ENCODE assay signal across 35 cellular contexts in genomic region chr2:96131818-96132745, GRCh38. TPM values are rescaled to one million over a fixed set of nuclear protein-coding genes. Genes with fewer than 3 reads are reported as not detected.
DNase-seq lines count a peak whose midpoint lies in the region; ATAC-seq, FAIRE-seq and TF ChIP-seq lines count a peak whose summit lies in the region.
"Had no signal": no experiment of that assay in that cellular context is flagged by ENCODE, and none has a peak within 500 bp of the region (broad histone marks: within the 10 kb centered on the region; RNA-seq: fewer than 3 reads in every experiment).

No MANE protein-coding gene starts in this region.

- no peak for ATAC-seq in HG02588 (IDR thresholded peaks at IDR 0.05; ENCODE audit: unreplicated experiment)
- no peak for ATAC-seq in GM18519 (IDR thresholded peaks at IDR 0.05; ENCODE audit: low FRiP score, unreplicated experiment)
- ATAC-seq: gastrocnemius medialis; left ventricle myocardium superior; naive thymus-derived CD4-positive, alpha-beta T cell; SK-N-SH treated with all-trans-retinoic acid at 6 μM for 48 hours; stimulated activated naive B cell treated with anti-CD40 and anti-IgM and Interleukin-4, amounts not matched to agents 10 μg/mL and 1 μg/mL and 100 μg/mL, for 72 hours had no signal

- H3K79me1 ChIP-seq in H9 (ENCODE audit: insufficient read depth, low read depth, low read length, poor library complexity, severe bottlenecking) (no peaks in the 10 kb centered on the region), H1 (ENCODE audit: low read depth, low read length) (no peaks in the 10 kb centered on the region)

- H2BK20ac ChIP-seq in H9 (ENCODE audit: low read depth, low read length, poor library complexity, severe bottlenecking) (no peak overlapping the region), H1 (ENCODE audit: low read length) (no peak overlapping the region)

- CTCF ChIA-PET in activated CD4-positive, alpha-beta memory T cell treated with anti-CD3 and anti-CD28 coated beads, Interleukin-2, amount 10 ng/mL, durations not matched to agents 7 days and 5 days (lab: Charles Lee): interaction anchor here (0.8 to 2.8 kb wide), 4 partner anchors 11 to 140 kb away, joined by 4 to 18 read pairs (median 6); partner anchors contain the start of gene ADRA2B
- CTCF ChIA-PET in H1 (lab: Charles Lee; ENCODE audit: partially characterized antibody): interaction anchor here (0.7 to 3.7 kb wide), 4 partner anchors 11 to 109 kb away, joined by 4 to 13 read pairs (median 8); no protein-coding TSS in a partner anchor

- no peak overlapping the region for H2AK5ac ChIP-seq in H9 (ENCODE audit: insufficient read length, low read length)
- H2AK5ac ChIP-seq in H1 (ENCODE audit: low read depth, low read length): 0 out of 2 replicates have a peak overlapping the region, but pooled peaks have one; percentile 39

- TF ChIP-seq EP300 in H1 (IDR thresholded peaks at IDR 0.05; ENCODE audit: borderline replicate concordance in 1 of 2, low read depth in 2 of 2, low read length in 2 of 2): no peak

- no peaks in the 10 kb centered on the region for H4K20me1 ChIP-seq in H9 (ENCODE audit: control insufficient read depth, insufficient read depth, insufficient read length)
- H4K20me1 ChIP-seq in H1 (replicated peaks in 1 of 2; ENCODE audit: control insufficient read depth in 1 of 2, insufficient read depth in 2 of 2, low read length in 2 of 2): peaks cover 0 to 2% of the 10 kb centered on the region in 2 experiments
- H4K20me1 ChIP-seq: BLaER1 had no signal

- no peak for DNase-seq in activated T-cell treated with anti-CD3 and anti-CD28 coated beads, Interleukin-2, amount 50 U/mL, for 24 hours
- no peak for DNase-seq in activated T-cell treated with anti-CD3 and anti-CD28 coated beads, Interleukin-2, amount 50 U/mL, for 1 hour
- DNase-seq in H9: no peak
- no peak for DNase-seq in activated CD4-positive, alpha-beta memory T cell treated with anti-CD3 and anti-CD28 coated beads, Interleukin-2, amount 10 ng/mL, durations not matched to agents 7 days and 5 days
- DNase-seq in H1 (ENCODE audit: low read depth in 1 of 2, low spot score in 2 of 2): no peak
- no peak for DNase-seq in NCI-H1105 (lab: John Stamatoyannopoulos, UW)
- DNase-seq: ACHN; activated CD4-positive, CD25-positive, alpha-beta regulatory T cell; anterior cingulate cortex; cortex of kidney; endodermal cell; gastrocnemius medialis; islet precursor cell; left ventricle myocardium superior; naive thymus-derived CD4-positive, alpha-beta T cell; NCI-H1417 treated with DMSO at 0.1 percent for 48 hours; NCI-H2081 treated with DMSO at 0.1 percent for 48 hours; NCI-H345; NCI-H748 treated with DMSO at 0.1 percent for 48 hours; ovary; retina; spleen; stimulated activated naive B cell treated with anti-CD40 and anti-IgM and Interleukin-4, amounts not matched to agents 10 μg/mL and 1 μg/mL and 100 μg/mL, for 72 hours had no signal

- H4K8ac ChIP-seq in H9 (replicated peaks; ENCODE audit: insufficient read length, low read depth, low read length) (no peak overlapping the region), H1 (ENCODE audit: extremely low read depth, insufficient read depth, low read length) (no peak overlapping the region; the same call in 1 of the 2 replicates)

- TF ChIP-seq CTCF in H9 (conservative IDR thresholded peaks at IDR 0.05): no peak
- no peak for TF ChIP-seq CTCF in H1 (IDR thresholded peaks at IDR 0.05; ENCODE audit: control extremely low read depth in 1 of 3, insufficient read depth in 1 of 3, low read depth in 1 of 3, low read length in 3 of 3)

- WGBS in H9 (ENCODE audit: extremely low coverage, insufficient read length, low lambda C conversion rate): no CpG with 5 or more reads among the region's 26 CpGs
- WGBS in H1 (ENCODE audit: extremely low coverage in 1 of 2, insufficient coverage in 1 of 2, insufficient read length in 1 of 2, insufficient replicate concordance in 2 of 2, low coverage in 1 of 2, low lambda C conversion rate in 2 of 2, missing lambda C conversion rate in 1 of 2), 2 experiments: 83% methylated on average over 25 of the region's 26 CpGs; no CpG with 5 or more reads in 1 of the 2 experiments

- H3K14ac ChIP-seq in H9 (ENCODE audit: insufficient read depth, low read length) (peak overlapping the region; percentile 46; the same call in 1 of the 2 replicates), H1 (ENCODE audit: insufficient read length) (no peak overlapping the region)

- H4K5ac ChIP-seq in H9 (ENCODE audit: insufficient read length, low read depth, low read length): no peak overlapping the region
- H4K5ac ChIP-seq in H1 (ENCODE audit: insufficient read length, low read depth, low read length): no peak overlapping the region

- H3K9me3 ChIP-seq in H9 (ENCODE audit: control insufficient read depth, low read depth, low read length) (no peaks in the 10 kb centered on the region), H1 (ENCODE audit: insufficient read depth in 2 of 2, low read depth in 1 of 2, low read length in 1 of 2) (no peaks in the 10 kb centered on the region)
- H3K9me3 ChIP-seq: BLaER1, esophagus muscularis mucosa, gastrocnemius medialis, ovary, spleen, thoracic aorta, vagina had no signal

- H3K27ac ChIP-seq in H9 (ENCODE audit: insufficient read length, low read depth, low read length): no peak overlapping the region
- no peak overlapping the region for H3K27ac ChIP-seq in H1 (ENCODE audit: low read depth, low read length)
- H3K27ac ChIP-seq: BLaER1, esophagus muscularis mucosa, gastrocnemius medialis, HL-60, ovary, RWPE1, thoracic aorta, vagina had no signal

- H3K4me2 ChIP-seq in H9 (ENCODE audit: insufficient read depth, insufficient read length, low read length) (no peak overlapping the region), H1 (ENCODE audit: insufficient read depth in 1 of 2, low read depth in 2 of 2, low read length in 2 of 2) (no peak overlapping the region)
- H3K4me2 ChIP-seq: BLaER1 had no signal

- TF ChIP-seq RAD21 in H1 (IDR thresholded peaks at IDR 0.05 in 1 of 2, conservative IDR thresholded peaks at IDR 0.05 in 1 of 2; ENCODE audit: low read depth in 2 of 2, low read length in 2 of 2): no peak

- H2BK5ac ChIP-seq in H9 (ENCODE audit: insufficient read length, low read length): no peak overlapping the region
- H2BK5ac ChIP-seq in H1 (ENCODE audit: low read depth, low read length): no peak overlapping the region; the same call in 1 of the 2 replicates

- no peak overlapping the region for H2BK15ac ChIP-seq in H9 (ENCODE audit: low read depth, low read length)
- 0 out of 2 replicates have a peak overlapping the region, but pooled peaks have one; percentile 46 for H2BK15ac ChIP-seq in H1 (ENCODE audit: low read length)

- H3K27me3 ChIP-seq in H9 (ENCODE audit: insufficient read depth, low read length): no peaks in the 10 kb centered on the region
- H3K27me3 ChIP-seq in H1 (replicated peaks in 1 of 4; ENCODE audit: control insufficient read depth in 3 of 4, extremely low read depth in 1 of 4, insufficient read depth in 3 of 4, low read length in 3 of 4): no peaks in the 10 kb centered on the region; a peak in 1 of 7 replicates
- H3K27me3 ChIP-seq: BLaER1, gastrocnemius medialis, ovary, spleen, vagina had no signal

- H3K4me1 ChIP-seq in H9 (ENCODE audit: insufficient read depth, low read length) (no peaks in the 10 kb centered on the region), H1 (replicated peaks in 1 of 4; ENCODE audit: control insufficient read depth in 3 of 4, insufficient read depth in 4 of 4, low read length in 3 of 4) (no peaks in the 10 kb centered on the region)
- H3K4me1 ChIP-seq: esophagus muscularis mucosa, gastrocnemius medialis, spleen, vagina had no signal

- H3T11ph ChIP-seq in H9 (ENCODE audit: low read length): no peak overlapping the region

- H3K9ac ChIP-seq in H9 (ENCODE audit: extremely low read depth, insufficient read length, low read length): no peak overlapping the region
- no peak overlapping the region for H3K9ac ChIP-seq in H1 (replicated peaks in 1 of 4; ENCODE audit: extremely low read depth in 1 of 4, low read depth in 3 of 4, low read length in 3 of 4)
- H3K9ac ChIP-seq: BLaER1 had no signal

- H3K36me3 Mint-ChIP-seq in activated T-cell treated with anti-CD3 and anti-CD28 coated beads, Interleukin-2, amount 50 U/mL, for 24 hours (ENCODE audit: low read depth): peaks cover 30% of the 10 kb centered on the region
- no peaks in the 10 kb centered on the region for H3K36me3 Mint-ChIP-seq in H9 (ENCODE audit: insufficient read depth in 1 of 3, low read depth in 3 of 3)
- no peaks in the 10 kb centered on the region for H3K36me3 Mint-ChIP-seq in activated CD4-positive, alpha-beta memory T cell treated with anti-CD3 and anti-CD28 coated beads, Interleukin-2, amount 10 ng/mL, durations not matched to agents 7 days and 5 days (ENCODE audit: low read depth)
- H3K36me3 Mint-ChIP-seq: mesothelial cell of epicardium had no signal

- no peak overlapping the region for H3K56ac ChIP-seq in H9 (ENCODE audit: insufficient read length, low read depth, low read length)
- H3K56ac ChIP-seq in H1 (replicated peaks; ENCODE audit: insufficient read length, low read depth, low read length): no peak overlapping the region

- H3K4me1 Mint-ChIP-seq in activated T-cell treated with anti-CD3 and anti-CD28 coated beads, Interleukin-2, amount 50 U/mL, for 24 hours (ENCODE audit: low read depth): peaks cover 27% of the 10 kb centered on the region
- H3K4me1 Mint-ChIP-seq in H9: no peaks in the 10 kb centered on the region
- peaks cover 26% of the 10 kb centered on the region for H3K4me1 Mint-ChIP-seq in activated CD4-positive, alpha-beta memory T cell treated with anti-CD3 and anti-CD28 coated beads, Interleukin-2, amount 10 ng/mL, durations not matched to agents 7 days and 5 days
- H3K4me1 Mint-ChIP-seq: endodermal cell; mesothelial cell of epicardium; stimulated activated naive B cell treated with anti-CD40 and anti-IgM and Interleukin-4, amounts not matched to agents 10 μg/mL and 1 μg/mL and 100 μg/mL, for 72 hours had no signal

- POLR2A ChIA-PET in activated CD4-positive, alpha-beta memory T cell treated with anti-CD3 and anti-CD28 coated beads, Interleukin-2, amount 10 ng/mL, durations not matched to agents 7 days and 5 days (lab: Charles Lee): interaction anchor here (1.4 to 1.9 kb wide), 3 partner anchors 11 to 76 kb away, joined by 4 read pairs; partner anchors contain the start of gene STARD7
- POLR2A ChIA-PET in H1 (lab: Charles Lee; ENCODE audit: partially characterized antibody): interaction anchor here (1.0 kb wide), 1 partner anchor 11 kb away, joined by 3 read pairs; no protein-coding TSS in a partner anchor

- H3K4ac ChIP-seq in H9 (ENCODE audit: low read depth, low read length) (no peak overlapping the region), H1 (replicated peaks; ENCODE audit: insufficient read length, low read depth, low read length) (no peak overlapping the region)

- no peak for TF ChIP-seq POLR2A in H1 (IDR thresholded peaks at IDR 0.05; ENCODE audit: control extremely low read depth in 1 of 2, low read depth in 2 of 2, low read length in 2 of 2)

- no peaks in the 10 kb centered on the region for H3K9me3 Mint-ChIP-seq in activated T-cell treated with anti-CD3 and anti-CD28 coated beads, Interleukin-2, amount 50 U/mL, for 24 hours
- no peaks in the 10 kb centered on the region for H3K9me3 Mint-ChIP-seq in H9
- no peaks in the 10 kb centered on the region for H3K9me3 Mint-ChIP-seq in activated CD4-positive, alpha-beta memory T cell treated with anti-CD3 and anti-CD28 coated beads, Interleukin-2, amount 10 ng/mL, durations not matched to agents 7 days and 5 days
- H3K9me3 Mint-ChIP-seq: endodermal cell; mesothelial cell of epicardium; naive thymus-derived CD4-positive, alpha-beta T cell; stimulated activated naive B cell treated with anti-CD40 and anti-IgM and Interleukin-4, amounts not matched to agents 10 μg/mL and 1 μg/mL and 100 μg/mL, for 72 hours had no signal

- no peaks in the 10 kb centered on the region for H3K79me2 ChIP-seq in H9 (ENCODE audit: insufficient read depth, low read length)
- H3K79me2 ChIP-seq in H1 (ENCODE audit: control insufficient read depth in 1 of 2, insufficient read depth in 2 of 2, low read length in 2 of 2): no peaks in the 10 kb centered on the region

- FAIRE-seq in H1 (lab: Jason Lieb, UNC): no peak
- FAIRE-seq: H54 had no signal

- H3K23me2 ChIP-seq in H9 (ENCODE audit: insufficient read length, low read depth, low read length, poor library complexity, severe bottlenecking) (no peaks in the 10 kb centered on the region), H1 (ENCODE audit: low read depth, low read length) (no peaks in the 10 kb centered on the region)

- H4K91ac ChIP-seq in H9 (ENCODE audit: insufficient read length, low read depth, low read length) (no peak overlapping the region), H1 (replicated peaks; ENCODE audit: insufficient read length, low read length) (no peak overlapping the region)

- no peak overlapping the region for H2BK12ac ChIP-seq in H9 (ENCODE audit: insufficient read length, low read depth, low read length)
- 0 out of 2 replicates have a peak overlapping the region, but pooled peaks have one; percentile 9 for H2BK12ac ChIP-seq in H1 (ENCODE audit: low read depth, low read length)

- peak overlapping the region; percentile 86 for H3K27ac Mint-ChIP-seq in activated T-cell treated with anti-CD3 and anti-CD28 coated beads, Interleukin-2, amount 50 U/mL, for 24 hours
- H3K27ac Mint-ChIP-seq in H9: peak overlapping the region in 1 of 3 experiments; percentile 68; a peak in 1 of 7 replicates
- peak overlapping the region; percentile 33 for H3K27ac Mint-ChIP-seq in activated CD4-positive, alpha-beta memory T cell treated with anti-CD3 and anti-CD28 coated beads, Interleukin-2, amount 10 ng/mL, durations not matched to agents 7 days and 5 days
- H3K27ac Mint-ChIP-seq: endodermal cell; mesothelial cell of epicardium; stimulated activated naive B cell treated with anti-CD40 and anti-IgM and Interleukin-4, amounts not matched to agents 10 μg/mL and 1 μg/mL and 100 μg/mL, for 72 hours had no signal

- H3K36me3 ChIP-seq in H1 (ENCODE audit: control insufficient read depth in 2 of 4, insufficient read depth in 4 of 4, low read length in 3 of 4): no peaks in the 10 kb centered on the region
- H3K36me3 ChIP-seq: BLaER1, esophagus muscularis mucosa, gastrocnemius medialis, ovary, thoracic aorta, vagina had no signal

- H2BK120ac ChIP-seq in H9 (ENCODE audit: low read depth, low read length, poor library complexity, severe bottlenecking) (no peak overlapping the region), H1 (replicated peaks; ENCODE audit: low read depth, low read length) (no peak overlapping the region)

- H3K4me3 ChIP-seq in H1 (ENCODE audit: extremely low read depth in 1 of 4, insufficient read depth in 2 of 4, low read depth in 3 of 4, low read length in 4 of 4): no peak overlapping the region
- H3K4me3 ChIP-seq: BLaER1, esophagus muscularis mucosa, gastrocnemius medialis, ovary, spleen, thoracic aorta, vagina had no signal

- H2AFZ ChIP-seq in H9 (ENCODE audit: low read length): no peak overlapping the region
- no peak overlapping the region; the same call in 1 of the 2 replicates for H2AFZ ChIP-seq in H1 (ENCODE audit: low read length)

- H3K23ac ChIP-seq in H9 (ENCODE audit: insufficient read length, low read depth, low read length): no peak overlapping the region
- H3K23ac ChIP-seq in H1 (ENCODE audit: insufficient read length): no peak overlapping the region

- H3K18ac ChIP-seq in H9 (ENCODE audit: insufficient read length, low read depth, low read length) (no peak overlapping the region), H1 (ENCODE audit: extremely low read depth, low read length) (no peak overlapping the region)

- H3K4me3 Mint-ChIP-seq in activated T-cell treated with anti-CD3 and anti-CD28 coated beads, Interleukin-2, amount 50 U/mL, for 24 hours: peak overlapping the region; percentile 37
- H3K4me3 Mint-ChIP-seq in H9: no peak overlapping the region
- H3K4me3 Mint-ChIP-seq in activated CD4-positive, alpha-beta memory T cell treated with anti-CD3 and anti-CD28 coated beads, Interleukin-2, amount 10 ng/mL, durations not matched to agents 7 days and 5 days: no peak overlapping the region
- H3K4me3 Mint-ChIP-seq: endodermal cell; mesothelial cell of epicardium; stimulated activated naive B cell treated with anti-CD40 and anti-IgM and Interleukin-4, amounts not matched to agents 10 μg/mL and 1 μg/mL and 100 μg/mL, for 72 hours had no signal

- no peaks in the 10 kb centered on the region for H3K27me3 Mint-ChIP-seq in activated T-cell treated with anti-CD3 and anti-CD28 coated beads, Interleukin-2, amount 50 U/mL, for 24 hours
- peaks cover 25% of the 10 kb centered on the region for H3K27me3 Mint-ChIP-seq in H9 (ENCODE audit: low read depth)
- H3K27me3 Mint-ChIP-seq in activated CD4-positive, alpha-beta memory T cell treated with anti-CD3 and anti-CD28 coated beads, Interleukin-2, amount 10 ng/mL, durations not matched to agents 7 days and 5 days: no peaks in the 10 kb centered on the region
- H3K27me3 Mint-ChIP-seq: naive thymus-derived CD4-positive, alpha-beta T cell; stimulated activated naive B cell treated with anti-CD40 and anti-IgM and Interleukin-4, amounts not matched to agents 10 μg/mL and 1 μg/mL and 100 μg/mL, for 72 hours had no signal

RNA-seq across cellular contexts. Expression of gene ASTL, which starts 6.2 kb away (rescaled TPM):
- total RNA-seq in H9 (2021): 0.72 and 0.81 TPM in 2 replicates
- under 1 TPM; 0.25 to 0.53 TPM for total RNA-seq in activated CD4-positive, alpha-beta memory T cell treated with anti-CD3 and anti-CD28 coated beads, Interleukin-2, amount 10 ng/mL, durations not matched to agents 7 days and 5 days
- total RNA-seq in H1 (2021; fragmentation: NEBNext Ultra II Directional; extraction: Animal tissue kit (Norgen Biotek cat#: 25700)): 0.60 and 0.75 TPM in 2 replicates
- 1.4 and 2.2 TPM in 2 replicates for polyA plus RNA-seq in H1 (2011; rRNA removed)
- polyA plus RNA-seq in H1 (2011; cell fraction: cytosol; rRNA removed): 1.4 TPM
- polyA plus RNA-seq in H1 (2011; cell fraction: nucleus; rRNA removed): 2.5 TPM
- 0.28 to 1.2 TPM (median 0.73 TPM) in 4 replicates for polyA plus RNA-seq in H1 (2012, experiment 1 of 2)
- 0.54 TPM for polyA plus RNA-seq in H1 (2012, experiment 2 of 2)
- polyA plus RNA-seq in H1 (2013, experiment 1 of 2): 0.67 TPM
- polyA plus RNA-seq in H1 (2013, experiment 2 of 2): 0.46 TPM
- 1.2 and 1.6 TPM in 2 replicates for polyA minus RNA-seq in H1 (2011; rRNA and poly(A)+ RNA removed)
- 1.8 TPM for polyA minus RNA-seq in H1 (2011; cell fraction: cytosol; rRNA and poly(A)+ RNA removed)
- 1.8 TPM for polyA minus RNA-seq in H1 (2011; cell fraction: nucleus; rRNA and poly(A)+ RNA removed)
- total RNA-seq: endodermal cell, esophagus muscularis mucosa, gastrocnemius medialis, left ventricle myocardium superior, thoracic aorta, vagina had no signal

RNA-seq across cellular contexts. Expression of gene DUSP2, which starts 13.2 kb away (rescaled TPM):
- 13.5 and 14.9 TPM in 2 replicates for total RNA-seq in H9 (2021)
- total RNA-seq in activated CD4-positive, alpha-beta memory T cell treated with anti-CD3 and anti-CD28 coated beads, Interleukin-2, amount 10 ng/mL, durations not matched to agents 7 days and 5 days: 10 to 100 TPM; 40.8 to 42.5 TPM
- 8.7 and 10.1 TPM in 2 replicates for total RNA-seq in H1 (2021; fragmentation: NEBNext Ultra II Directional; extraction: Animal tissue kit (Norgen Biotek cat#: 25700))
- 10.4 and 11.7 TPM in 2 replicates for polyA plus RNA-seq in H1 (2011; rRNA removed)
- 8.4 TPM for polyA plus RNA-seq in H1 (2011; cell fraction: cytosol; rRNA removed)
- polyA plus RNA-seq in H1 (2011; cell fraction: nucleus; rRNA removed): 21.7 TPM
- 5.9 to 8.2 TPM (median 7.6 TPM) in 4 replicates for polyA plus RNA-seq in H1 (2012, experiment 1 of 2)
- 9.0 TPM for polyA plus RNA-seq in H1 (2012, experiment 2 of 2)
- polyA plus RNA-seq in H1 (2013, experiment 1 of 2): 3.6 TPM
- 3.2 TPM for polyA plus RNA-seq in H1 (2013, experiment 2 of 2)
- 5.5 and 5.9 TPM in 2 replicates for polyA minus RNA-seq in H1 (2011; rRNA and poly(A)+ RNA removed)
- polyA minus RNA-seq in H1 (2011; cell fraction: cytosol; rRNA and poly(A)+ RNA removed): 5.7 TPM
- polyA minus RNA-seq in H1 (2011; cell fraction: nucleus; rRNA and poly(A)+ RNA removed): 26.8 TPM

RNA-seq across cellular contexts. Expression of gene ADRA2B, which starts 15.7 kb away (rescaled TPM):
- total RNA-seq in H9 (2021): 2.7 TPM in 2 replicates
- under 1 TPM in 1 of 2 experiments, not detected in 1; 0.05 TPM for total RNA-seq in activated CD4-positive, alpha-beta memory T cell treated with anti-CD3 and anti-CD28 coated beads, Interleukin-2, amount 10 ng/mL, durations not matched to agents 7 days and 5 days
- 6.5 and 6.6 TPM in 2 replicates for total RNA-seq in H1 (2021; fragmentation: NEBNext Ultra II Directional; extraction: Animal tissue kit (Norgen Biotek cat#: 25700))
- polyA plus RNA-seq in H1 (2011; rRNA removed): 5.8 and 8.3 TPM in 2 replicates
- 6.6 TPM for polyA plus RNA-seq in H1 (2011; cell fraction: cytosol; rRNA removed)
- 14.4 TPM for polyA plus RNA-seq in H1 (2011; cell fraction: nucleus; rRNA removed)
- 3.3 to 6.4 TPM (median 5.3 TPM) in 4 replicates for polyA plus RNA-seq in H1 (2012, experiment 1 of 2)
- 4.8 TPM for polyA plus RNA-seq in H1 (2012, experiment 2 of 2)
- polyA plus RNA-seq in H1 (2013, experiment 1 of 2): 3.7 TPM
- 4.0 TPM for polyA plus RNA-seq in H1 (2013, experiment 2 of 2)
- polyA minus RNA-seq in H1 (2011; rRNA and poly(A)+ RNA removed): 4.4 and 4.9 TPM in 2 replicates
- polyA minus RNA-seq in H1 (2011; cell fraction: cytosol; rRNA and poly(A)+ RNA removed): 6.7 TPM
- polyA minus RNA-seq in H1 (2011; cell fraction: nucleus; rRNA and poly(A)+ RNA removed): 6.8 TPM
- total RNA-seq: M059J had no signal
- polyA plus RNA-seq: naive thymus-derived CD4-positive, alpha-beta T cell had no signal
